1 cellular context compared by ENCODE assay signal in genomic region chr1:108708726-108709660, GRCh38.
A peak's percentile ranks its signal among the peaks of the same experiment; 100 is the strongest.
TF ChIP-seq lines count a peak whose summit lies in the region.

No MANE protein-coding gene starts in this region.

TF ChIP-seq in GM12878, 131 proteins besides CTCF, POLR2A, EP300 and RAD21:
- TF ChIP-seq RBBP5 (conservative IDR thresholded peaks at IDR 0.05) (no peak), PKNOX1 (IDR thresholded peaks at IDR 0.05) (peak; percentile 69), SMC3 (IDR thresholded peaks at IDR 0.05; ENCODE audit: borderline replicate concordance, low read length) (peak; percentile 36; the same call in 1 of the 2 replicates), PBX3 (IDR thresholded peaks at IDR 0.05; ENCODE audit: insufficient replicate concordance, low read depth, low read length) (peak; percentile 27)
